In the genomic region with DNA sequence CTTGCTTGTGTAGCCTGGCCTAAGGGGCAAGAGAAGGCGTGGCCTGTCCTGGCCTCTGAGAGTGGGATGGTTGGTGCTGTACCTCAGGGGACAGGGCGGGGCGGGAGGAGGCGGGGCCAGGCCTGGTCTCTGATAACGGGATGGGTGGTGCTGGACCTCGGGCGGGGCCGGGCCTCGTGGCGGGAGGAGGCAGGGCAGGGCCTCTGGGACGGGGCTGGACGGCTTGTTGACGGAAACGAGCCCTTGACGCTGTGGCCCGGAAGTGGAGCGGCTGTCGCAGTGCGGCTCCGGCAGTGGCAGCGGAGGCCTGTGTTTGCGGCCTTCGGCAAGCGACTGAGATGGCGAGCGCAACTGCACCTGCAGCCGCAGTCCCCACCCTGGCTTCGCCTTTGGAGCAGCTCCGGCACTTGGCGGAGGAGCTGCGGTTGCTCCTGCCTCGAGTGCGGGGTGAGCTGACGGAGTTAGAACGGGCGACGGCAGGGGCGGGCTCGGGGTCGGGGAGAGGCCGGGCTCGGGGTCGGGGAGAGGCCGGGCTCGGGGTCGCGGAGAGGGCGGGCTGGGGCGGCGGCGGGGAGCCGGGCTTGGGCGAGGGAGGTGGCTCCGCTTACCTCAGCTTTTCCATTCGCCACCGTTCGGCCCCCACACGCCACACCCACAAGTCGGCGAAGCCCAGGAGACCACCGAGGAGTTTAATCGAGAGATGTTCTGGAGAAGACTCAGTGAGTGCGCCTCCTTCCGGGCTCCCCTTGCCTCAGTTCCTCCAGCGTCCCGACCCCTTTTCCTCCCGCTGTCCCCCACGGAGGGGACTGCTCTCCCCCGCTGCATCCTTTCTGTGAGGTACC, we compare ENCODE assay signal across 8 cellular contexts. TPM values are rescaled to one million over a fixed set of nuclear protein-coding genes. Genes with fewer than 3 reads are reported as not detected.
DNase-seq lines count a peak whose midpoint lies in the region; ATAC-seq, FAIRE-seq and TF ChIP-seq lines count a peak whose summit lies in the region.

A gene with protein sequence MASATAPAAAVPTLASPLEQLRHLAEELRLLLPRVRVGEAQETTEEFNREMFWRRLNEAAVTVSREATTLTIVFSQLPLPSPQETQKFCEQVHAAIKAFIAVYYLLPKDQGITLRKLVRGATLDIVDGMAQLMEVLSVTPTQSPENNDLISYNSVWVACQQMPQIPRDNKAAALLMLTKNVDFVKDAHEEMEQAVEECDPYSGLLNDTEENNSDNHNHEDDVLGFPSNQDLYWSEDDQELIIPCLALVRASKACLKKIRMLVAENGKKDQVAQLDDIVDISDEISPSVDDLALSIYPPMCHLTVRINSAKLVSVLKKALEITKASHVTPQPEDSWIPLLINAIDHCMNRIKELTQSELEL (plus strand): TSS at position 243 of the 842 bp plus-strand sequence. CDS start 96 bp downstream, at position 339.

- TF ChIP-seq EP300 in HepG2 (IDR thresholded peaks at IDR 0.05; ENCODE audit: low read depth in 2 of 2, low read length in 2 of 2) (no peak), HepG2 (CRISPR knock-in tag; IDR thresholded peaks at IDR 0.05; ENCODE audit: borderline replicate concordance) (no peak)

- peak within 1 kb of the TSS; percentile 89 for H3K4me2 ChIP-seq in HepG2 (ENCODE audit: low read depth, low read length)

- peak within 1 kb of the TSS; percentile 86 to 89 (median 87) for H3K4me3 ChIP-seq in HepG2 (replicated peaks in 1 of 3; ENCODE audit: insufficient read depth in 1 of 3, low read depth in 2 of 3, low read length in 3 of 3)

- H4K20me1 ChIP-seq in HepG2 (ENCODE audit: insufficient read depth, low read length), result no peaks in the 10 kb centered on the region

- TF ChIP-seq RAD21 in HepG2 (CRISPR knock-in tag; IDR thresholded peaks at IDR 0.05), result no peak

- DNase-seq in CD1c-positive myeloid dendritic cell (ENCODE audit: extremely low spot score) (peak; percentile 90), GM19239 (ENCODE audit: insufficient read length, low spot score) (peak; percentile 96), NCI-H82 (lab: John Stamatoyannopoulos, UW) (peak; percentile 97), dermis blood vessel endothelial cell (peak; percentile 69), HepG2 (ENCODE audit: low spot score) (peak; percentile 88)
- peak; percentile 72 to 74 for DNase-seq in activated CD4-positive, alpha-beta T cell treated with anti-CD3 and anti-CD28 coated beads, Interleukin-2, amount 50 U/mL, for 4 hours
- DNase-seq in stimulated activated CD4-positive, alpha-beta T cell treated with anti-CD3 and anti-CD28 coated beads, Interleukin-4, amount 100 ng/mL, for 24 hours, result peak; percentile 88

- no peaks in the 10 kb centered on the region for H3K9me3 ChIP-seq in HepG2 (ENCODE audit: low read length)

- peaks cover 3 to 25% of the 10 kb centered on the region in 2 experiments; a peak in 2 of 5 replicates for H3K36me3 ChIP-seq in HepG2 (replicated peaks in 1 of 2; ENCODE audit: control insufficient read depth in 1 of 2, insufficient read depth in 2 of 2, low read length in 2 of 2)

- WGBS in HepG2 (ENCODE audit: low lambda C conversion rate), result 3% methylated on average over 24 of the region's 69 CpGs

- CTCF ChIA-PET in HepG2 (lab: Yijun Ruan, JAX; ENCODE audit: low intra/inter-chr PET ratio, low total read pairs), result interaction anchor here (1.1 kb wide), 1 partner anchor 100 kb away, joined by 3 read pairs; no protein-coding TSS in a partner anchor

- FAIRE-seq in GM19239 (lab: Jason Lieb, UNC) (peak; percentile 97), HepG2 (lab: Jason Lieb, UNC) (peak; percentile 46)

- H2AFZ ChIP-seq in HepG2 (ENCODE audit: low read length), result peak within 1 kb of the TSS; percentile 57

- intact Hi-C loops in HepG2 (cut with micrococcal nuclease; ENCODE audit: unreplicated experiment), result loop anchor here (5.0 kb wide), 1 partner anchor 78 kb away; a partner anchor contains a TSS

- in situ Hi-C loops in HepG2 (cut with HindIII; ENCODE audit: extremely low pct_ligation_motif_present, low pct_unique_long_range_greater_than_20kb), result no loop called here

- H3K79me2 ChIP-seq in HepG2 (ENCODE audit: insufficient read depth, low read length), result no peaks in the 10 kb centered on the region

- H3K4me1 ChIP-seq in HepG2 (ENCODE audit: insufficient read depth, low read length), result peaks cover 10% of the 10 kb centered on the region

- H3K27me3 ChIP-seq in HepG2 (ENCODE audit: control insufficient read depth in 1 of 2, insufficient read depth in 2 of 2, low read length in 2 of 2), result no peaks in the 10 kb centered on the region

- TF ChIP-seq CTCF in HepG2 (CRISPR knock-in tag; IDR thresholded peaks at IDR 0.05), result peak; percentile 51

- peak; percentile 91 to 92 for TF ChIP-seq POLR2A in HepG2 (IDR thresholded peaks at IDR 0.05; ENCODE audit: insufficient read depth in 1 of 2, low read depth in 2 of 2, low read length in 2 of 2)

- ATAC-seq in HG03442 (IDR thresholded peaks at IDR 0.05; ENCODE audit: unreplicated experiment) (peak; percentile 90), HepG2 (peak; percentile 98)

- H3K9ac ChIP-seq in HepG2 (ENCODE audit: insufficient read depth, low read depth, low read length), result peak within 1 kb of the TSS; percentile 69

- BruUV-seq in HepG2 (replicated peaks; lab: Mats Ljungman, UMichigan), result no TSS peak

- POLR2A ChIA-PET in HepG2 (lab: Yijun Ruan, JAX), result interaction anchor here (1.0 to 1.3 kb wide), 3 partner anchors 9 to 18 kb away, joined by 4 to 6 read pairs (median 4); no protein-coding TSS in a partner anchor

- peak within 1 kb of the TSS; percentile 77 for H3K27ac ChIP-seq in HepG2 (ENCODE audit: extremely low read length, insufficient read depth, low read length)

TF ChIP-seq in HepG2, 621 proteins besides CTCF, POLR2A, EP300 and RAD21 (continues in another document):
- TF ChIP-seq, protein P1, sequence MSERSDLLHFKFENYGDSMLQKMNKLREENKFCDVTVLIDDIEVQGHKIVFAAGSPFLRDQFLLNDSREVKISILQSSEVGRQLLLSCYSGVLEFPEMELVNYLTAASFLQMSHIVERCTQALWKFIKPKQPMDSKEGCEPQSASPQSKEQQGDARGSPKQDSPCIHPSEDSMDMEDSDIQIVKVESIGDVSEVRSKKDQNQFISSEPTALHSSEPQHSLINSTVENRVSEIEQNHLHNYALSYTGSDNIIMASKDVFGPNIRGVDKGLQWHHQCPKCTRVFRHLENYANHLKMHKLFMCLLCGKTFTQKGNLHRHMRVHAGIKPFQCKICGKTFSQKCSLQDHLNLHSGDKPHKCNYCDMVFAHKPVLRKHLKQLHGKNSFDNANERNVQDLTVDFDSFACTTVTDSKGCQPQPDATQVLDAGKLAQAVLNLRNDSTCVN (CRISPR knock-in tag; IDR thresholded peaks at IDR 0.05; ENCODE audit: borderline replicate concordance), result peak; percentile 57; the same call in 1 of the 2 replicates
- TF ChIP-seq, protein P2, sequence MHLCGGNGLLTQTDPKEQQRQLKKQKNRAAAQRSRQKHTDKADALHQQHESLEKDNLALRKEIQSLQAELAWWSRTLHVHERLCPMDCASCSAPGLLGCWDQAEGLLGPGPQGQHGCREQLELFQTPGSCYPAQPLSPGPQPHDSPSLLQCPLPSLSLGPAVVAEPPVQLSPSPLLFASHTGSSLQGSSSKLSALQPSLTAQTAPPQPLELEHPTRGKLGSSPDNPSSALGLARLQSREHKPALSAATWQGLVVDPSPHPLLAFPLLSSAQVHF (CRISPR knock-in tag; IDR thresholded peaks at IDR 0.05), result 0 out of 2 replicates have a peak, but pooled peaks have one; percentile 17
- no peak for TF ChIP-seq ZNF891 (CRISPR knock-in tag; IDR thresholded peaks at IDR 0.05)
- no peak for TF ChIP-seq NFE2 (CRISPR knock-in tag; IDR thresholded peaks at IDR 0.05)
- TF ChIP-seq, protein P3, sequence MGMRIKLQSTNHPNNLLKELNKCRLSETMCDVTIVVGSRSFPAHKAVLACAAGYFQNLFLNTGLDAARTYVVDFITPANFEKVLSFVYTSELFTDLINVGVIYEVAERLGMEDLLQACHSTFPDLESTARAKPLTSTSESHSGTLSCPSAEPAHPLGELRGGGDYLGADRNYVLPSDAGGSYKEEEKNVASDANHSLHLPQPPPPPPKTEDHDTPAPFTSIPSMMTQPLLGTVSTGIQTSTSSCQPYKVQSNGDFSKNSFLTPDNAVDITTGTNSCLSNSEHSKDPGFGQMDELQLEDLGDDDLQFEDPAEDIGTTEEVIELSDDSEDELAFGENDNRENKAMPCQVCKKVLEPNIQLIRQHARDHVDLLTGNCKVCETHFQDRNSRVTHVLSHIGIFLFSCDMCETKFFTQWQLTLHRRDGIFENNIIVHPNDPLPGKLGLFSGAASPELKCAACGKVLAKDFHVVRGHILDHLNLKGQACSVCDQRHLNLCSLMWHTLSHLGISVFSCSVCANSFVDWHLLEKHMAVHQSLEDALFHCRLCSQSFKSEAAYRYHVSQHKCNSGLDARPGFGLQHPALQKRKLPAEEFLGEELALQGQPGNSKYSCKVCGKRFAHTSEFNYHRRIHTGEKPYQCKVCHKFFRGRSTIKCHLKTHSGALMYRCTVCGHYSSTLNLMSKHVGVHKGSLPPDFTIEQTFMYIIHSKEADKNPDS (CRISPR knock-in tag; IDR thresholded peaks at IDR 0.05), result no peak
- no peak for TF ChIP-seq RARG (CRISPR knock-in tag; IDR thresholded peaks at IDR 0.05; ENCODE audit: low read depth)
- TF ChIP-seq KAT8 (CRISPR knock-in tag; IDR thresholded peaks at IDR 0.05), result peak; percentile 94

RNA-seq across cellular contexts. Expression of the gene that starts here (rescaled TPM):
- total RNA-seq in dermis blood vessel endothelial cell (151 and 157 TPM in 2 replicates), HepG2 (2016; rRNA removed; fragmentation: Illumina TruSeq; extraction: Trizol) (24.8 and 33.1 TPM in 2 replicates)
- total RNA-seq in HepG2 (2016; cell fraction: cytosol; rRNA removed; fragmentation: Illumina TruSeq; extraction: Trizol; ENCODE audit: low read depth), result 5.3 and 5.7 TPM in 2 replicates
- 23.1 and 35.5 TPM in 2 replicates for total RNA-seq in HepG2 (2016; cell fraction: insoluble cytoplasmic fraction; rRNA removed; fragmentation: Illumina TruSeq; extraction: Trizol)
- total RNA-seq in HepG2 (2016; cell fraction: membrane; rRNA removed; fragmentation: Illumina TruSeq; extraction: Trizol), result 11.3 and 11.4 TPM in 2 replicates
- 14.3 and 16.4 TPM in 2 replicates for total RNA-seq in HepG2 (2016; cell fraction: nucleus; rRNA removed; fragmentation: Illumina TruSeq; extraction: Trizol)
- 35.9 and 42.3 TPM in 2 replicates for polyA plus RNA-seq in HepG2 (2011; rRNA removed)
- 35.3 and 35.4 TPM in 2 replicates for polyA plus RNA-seq in HepG2 (2011; cell fraction: cytosol; rRNA removed)
- polyA plus RNA-seq in HepG2 (2011; cell fraction: nucleus; rRNA removed), result 31.8 and 37.6 TPM in 2 replicates
- polyA plus RNA-seq in HepG2 (2012), result 23.1 and 31.6 TPM in 2 replicates
- polyA plus RNA-seq in HepG2 (2016; cell fraction: cytosol; fragmentation: Illumina TruSeq; extraction: Trizol; ENCODE audit: low read depth), result 5.0 and 5.3 TPM in 2 replicates
- 31.6 and 34.7 TPM in 2 replicates for polyA plus RNA-seq in HepG2 (2016; cell fraction: insoluble cytoplasmic fraction; fragmentation: Illumina TruSeq; extraction: Trizol; ENCODE audit: low read depth)
- polyA plus RNA-seq in HepG2 (2016; cell fraction: membrane; fragmentation: Illumina TruSeq; extraction: Trizol; ENCODE audit: low read depth), result 7.8 and 9.0 TPM in 2 replicates
- polyA plus RNA-seq in HepG2 (2016; cell fraction: nucleus; fragmentation: Illumina TruSeq; extraction: Trizol; ENCODE audit: insufficient read depth, low read depth), result 16.2 and 18.0 TPM in 2 replicates
- 25.9 and 41.1 TPM in 2 replicates for polyA minus RNA-seq in HepG2 (2011; rRNA and poly(A)+ RNA removed; ENCODE audit: low replicate concordance)
- 13.3 and 14.3 TPM in 2 replicates for polyA minus RNA-seq in HepG2 (2011; cell fraction: cytosol; rRNA and poly(A)+ RNA removed)
- 40.0 and 46.0 TPM in 2 replicates for polyA minus RNA-seq in HepG2 (2011; cell fraction: nucleus; rRNA and poly(A)+ RNA removed)

Comparison
In these comparisons a context has a peak if more than half of its experiments do, and no peak if none do; other contexts are left out.
1. Peak in every context shown above with its lines: DNase-seq, ATAC-seq, H3K4me3 ChIP-seq and H3K27ac ChIP-seq.